Comparison of ENCODE assay signal across 20 cellular contexts in genomic region chr14:75540479-75540851, GRCh38. TPM values are rescaled to one million over a fixed set of nuclear protein-coding genes. Genes with fewer than 3 reads are reported as not detected.
DNase-seq lines count a peak whose midpoint lies in the region; ATAC-seq, FAIRE-seq and TF ChIP-seq lines count a peak whose summit lies in the region.
"Had no signal": no experiment of that assay in that cellular context is flagged by ENCODE, and none has a peak within 500 bp of the region (broad histone marks: within the 10 kb centered on the region; RNA-seq: fewer than 3 reads in every experiment).

No MANE protein-coding gene starts in this region.

- H3K36me3 ChIP-seq in OCI-LY3 (replicated peaks; ENCODE audit: low read depth, low read length) (peaks cover 59% of the 10 kb centered on the region), small intestine (ENCODE audit: control insufficient read depth in 2 of 2, insufficient read depth in 2 of 2, low read length in 2 of 2) (no peaks in the 10 kb centered on the region)
- H3K36me3 ChIP-seq: right atrium auricular region had no signal

- peak overlapping the region; percentile 94 for H3K9ac ChIP-seq in OCI-LY3 (ENCODE audit: low read length)

- POLR2A ChIA-PET in activated naive CD8-positive, alpha-beta T cell treated with anti-CD3 and anti-CD28 coated beads, Interleukin-2, amount 10 ng/mL, durations not matched to agents 7 days and 5 days (lab: Charles Lee), result interaction anchor here (4.1 kb wide), 1 partner anchor 19 kb away, joined by 44 read pairs; the partner anchor contains the start of gene BATF

- peak overlapping the region; percentile 99 for H3K27ac ChIP-seq in OCI-LY3 (ENCODE audit: low read length)
- H3K27ac ChIP-seq in small intestine (ENCODE audit: low read depth in 1 of 2, low read length in 1 of 2), result no peak overlapping the region
- H3K27ac ChIP-seq: right atrium auricular region had no signal

- no peak for DNase-seq in activated naive CD4-positive, alpha-beta T cell treated with anti-CD3 and anti-CD28 coated beads, Interleukin-2, amount 10 ng/mL, durations not matched to agents 7 days and 5 days
- no peak for DNase-seq in activated naive CD4-positive, alpha-beta T cell treated with anti-CD3 and anti-CD28 coated beads, Interleukin-2, amount 50 U/mL, for 16 hours
- DNase-seq in activated naive CD8-positive, alpha-beta T cell treated with anti-CD3 and anti-CD28 coated beads, Interleukin-2, amount 10 ng/mL, durations not matched to agents 7 days and 5 days, result no peak
- no peak for DNase-seq in stimulated activated effector memory CD8-positive, alpha-beta T cell treated with anti-CD3 and anti-CD28 coated beads, Interleukin-12 subunit alpha, Interleukin-12 subunit beta, amount 100 ng/mL, for 72 hours (ENCODE audit: low spot score in 2 of 2)
- DNase-seq in small intestine, result no peak
- DNase-seq in occipital lobe (lab: John Stamatoyannopoulos, UW), result no peak
- no peak for DNase-seq in NCI-H1092 treated with DMSO at 0.1 percent for 48 hours (lab: John Stamatoyannopoulos, UW)
- DNase-seq: anterior cingulate cortex, endodermal cell, left ventricle myocardium superior, NCI-H1417, NCI-H2171, NCI-H526 treated with DMSO at 0.1 percent for 48 hours, nucleus accumbens, OCI-M1, SHP77 treated with DMSO at 0.1 percent for 48 hours had no signal

- TF ChIP-seq CTCF in OCI-LY3 (IDR thresholded peaks at IDR 0.05; ENCODE audit: low read depth, low read length), result no peak

- H3K9me3 ChIP-seq in OCI-LY3 (ENCODE audit: insufficient read depth, low read length) (no peaks in the 10 kb centered on the region), small intestine (ENCODE audit: control insufficient read depth, low read depth) (no peaks in the 10 kb centered on the region)
- H3K9me3 ChIP-seq: right atrium auricular region had no signal

- WGBS in small intestine, 3 donors, result 59 to 74% (median 63%) methylated on average over 7 of the region's 7 CpGs

- H3K27me3 Mint-ChIP-seq in activated naive CD4-positive, alpha-beta T cell treated with anti-CD3 and anti-CD28 coated beads, Interleukin-2, amount 10 ng/mL, durations not matched to agents 7 days and 5 days, result no peaks in the 10 kb centered on the region
- H3K27me3 Mint-ChIP-seq in activated naive CD8-positive, alpha-beta T cell treated with anti-CD3 and anti-CD28 coated beads, Interleukin-2, amount 10 ng/mL, durations not matched to agents 7 days and 5 days, result no peaks in the 10 kb centered on the region

- peaks cover 67% of the 10 kb centered on the region for H3K4me1 Mint-ChIP-seq in activated naive CD4-positive, alpha-beta T cell treated with anti-CD3 and anti-CD28 coated beads, Interleukin-2, amount 10 ng/mL, durations not matched to agents 7 days and 5 days
- peaks cover 58% of the 10 kb centered on the region for H3K4me1 Mint-ChIP-seq in activated naive CD8-positive, alpha-beta T cell treated with anti-CD3 and anti-CD28 coated beads, Interleukin-2, amount 10 ng/mL, durations not matched to agents 7 days and 5 days
- H3K4me1 Mint-ChIP-seq in stimulated activated effector memory CD8-positive, alpha-beta T cell treated with anti-CD3 and anti-CD28 coated beads, Interleukin-12 subunit alpha, Interleukin-12 subunit beta, amount 100 ng/mL, for 72 hours, result peaks cover 68% of the 10 kb centered on the region

- H3K4me3 Mint-ChIP-seq in activated naive CD4-positive, alpha-beta T cell treated with anti-CD3 and anti-CD28 coated beads, Interleukin-2, amount 10 ng/mL, durations not matched to agents 7 days and 5 days, result no peak overlapping the region
- H3K4me3 Mint-ChIP-seq in activated naive CD8-positive, alpha-beta T cell treated with anti-CD3 and anti-CD28 coated beads, Interleukin-2, amount 10 ng/mL, durations not matched to agents 7 days and 5 days, result no peak overlapping the region
- peak overlapping the region; percentile 79 for H3K4me3 Mint-ChIP-seq in stimulated activated effector memory CD8-positive, alpha-beta T cell treated with anti-CD3 and anti-CD28 coated beads, Interleukin-12 subunit alpha, Interleukin-12 subunit beta, amount 100 ng/mL, for 72 hours
- H3K4me3 Mint-ChIP-seq: endodermal cell had no signal

- H3K9me3 Mint-ChIP-seq in activated naive CD4-positive, alpha-beta T cell treated with anti-CD3 and anti-CD28 coated beads, Interleukin-2, amount 10 ng/mL, durations not matched to agents 7 days and 5 days, result no peaks in the 10 kb centered on the region
- no peaks in the 10 kb centered on the region for H3K9me3 Mint-ChIP-seq in activated naive CD8-positive, alpha-beta T cell treated with anti-CD3 and anti-CD28 coated beads, Interleukin-2, amount 10 ng/mL, durations not matched to agents 7 days and 5 days
- H3K9me3 Mint-ChIP-seq in stimulated activated effector memory CD8-positive, alpha-beta T cell treated with anti-CD3 and anti-CD28 coated beads, Interleukin-12 subunit alpha, Interleukin-12 subunit beta, amount 100 ng/mL, for 72 hours, result no peaks in the 10 kb centered on the region
- H3K9me3 Mint-ChIP-seq: endodermal cell had no signal

- peaks cover 93% of the 10 kb centered on the region for H3K4me1 ChIP-seq in OCI-LY3 (ENCODE audit: low read length)
- H3K4me1 ChIP-seq in small intestine (ENCODE audit: control insufficient read depth in 2 of 2, insufficient read depth in 1 of 2, low read depth in 1 of 2, low read length in 1 of 2), result peaks cover 0 to 14% of the 10 kb centered on the region in 2 donors
- H3K4me1 ChIP-seq: right atrium auricular region had no signal

- peak overlapping the region; percentile 68 for H3K27ac Mint-ChIP-seq in activated naive CD4-positive, alpha-beta T cell treated with anti-CD3 and anti-CD28 coated beads, Interleukin-2, amount 10 ng/mL, durations not matched to agents 7 days and 5 days
- peak overlapping the region; percentile 48 for H3K27ac Mint-ChIP-seq in activated naive CD8-positive, alpha-beta T cell treated with anti-CD3 and anti-CD28 coated beads, Interleukin-2, amount 10 ng/mL, durations not matched to agents 7 days and 5 days
- peak overlapping the region; percentile 97 for H3K27ac Mint-ChIP-seq in stimulated activated effector memory CD8-positive, alpha-beta T cell treated with anti-CD3 and anti-CD28 coated beads, Interleukin-12 subunit alpha, Interleukin-12 subunit beta, amount 100 ng/mL, for 72 hours
- H3K27ac Mint-ChIP-seq: endodermal cell had no signal

- ATAC-seq in activated naive CD8-positive, alpha-beta T cell treated with anti-CD3 and anti-CD28 coated beads, Interleukin-2, amount 10 ng/mL, durations not matched to agents 7 days and 5 days (ENCODE audit: low read depth), result no peak
- ATAC-seq in stimulated activated effector memory CD8-positive, alpha-beta T cell treated with anti-CD3 and anti-CD28 coated beads, Interleukin-12 subunit alpha, Interleukin-12 subunit beta, amount 100 ng/mL, for 72 hours, result no peak
- ATAC-seq: left ventricle myocardium superior had no signal

- CTCF ChIA-PET in activated naive CD4-positive, alpha-beta T cell treated with anti-CD3 and anti-CD28 coated beads, Interleukin-2, amount 10 ng/mL, durations not matched to agents 7 days and 5 days (lab: Charles Lee), result interaction anchor here (1.2 to 5.7 kb wide), 3 partner anchors 12 to 20 kb away, joined by 3 to 40 read pairs (median 33); partner anchors contain the start of gene BATF

- H3K4me2 ChIP-seq in OCI-LY3 (ENCODE audit: low read length), result peak overlapping the region; percentile 72

- peaks cover 15% of the 10 kb centered on the region; the same call in 1 of the 2 replicates for H4K20me1 ChIP-seq in OCI-LY3 (ENCODE audit: insufficient read depth, low read length)

- H3K4me3 ChIP-seq in OCI-LY3 (ENCODE audit: low read length) (peak overlapping the region; percentile 52), small intestine (ENCODE audit: low read depth in 1 of 2, low read length in 2 of 2) (no peak overlapping the region)
- H3K4me3 ChIP-seq: right atrium auricular region had no signal

- FAIRE-seq in small intestine (lab: Jason Lieb, UNC), result no peak

- H3K27me3 ChIP-seq in OCI-LY3 (ENCODE audit: low read depth, low read length), result no peaks in the 10 kb centered on the region
- no peaks in the 10 kb centered on the region for H3K27me3 ChIP-seq in small intestine (ENCODE audit: control insufficient read depth in 2 of 2, insufficient read depth in 2 of 2, low read length in 2 of 2)
- H3K27me3 ChIP-seq: right atrium auricular region had no signal

- peaks cover 98% of the 10 kb centered on the region for H3K79me2 ChIP-seq in OCI-LY3 (ENCODE audit: low read length)

- no peak overlapping the region for H2AFZ ChIP-seq in OCI-LY3 (ENCODE audit: low read depth, low read length)

- H3K36me3 Mint-ChIP-seq in activated naive CD4-positive, alpha-beta T cell treated with anti-CD3 and anti-CD28 coated beads, Interleukin-2, amount 10 ng/mL, durations not matched to agents 7 days and 5 days, result peaks cover 24% of the 10 kb centered on the region
- H3K36me3 Mint-ChIP-seq in activated naive CD8-positive, alpha-beta T cell treated with anti-CD3 and anti-CD28 coated beads, Interleukin-2, amount 10 ng/mL, durations not matched to agents 7 days and 5 days, result peaks cover 13% of the 10 kb centered on the region
- H3K36me3 Mint-ChIP-seq in stimulated activated effector memory CD8-positive, alpha-beta T cell treated with anti-CD3 and anti-CD28 coated beads, Interleukin-12 subunit alpha, Interleukin-12 subunit beta, amount 100 ng/mL, for 72 hours, result peaks cover 100% of the 10 kb centered on the region

RNA-seq across cellular contexts. Expression of gene BATF, which starts 18.2 kb away (rescaled TPM):
- total RNA-seq in activated naive CD8-positive, alpha-beta T cell treated with anti-CD3 and anti-CD28 coated beads, Interleukin-2, amount 10 ng/mL, durations not matched to agents 7 days and 5 days, result 10 to 100 TPM; 31.3 to 34.1 TPM
- 1 to 10 TPM; 4.0 to 5.9 (median 5.4) TPM for polyA plus RNA-seq in small intestine
- total RNA-seq in occipital lobe, result 0.47 TPM
- total RNA-seq: cerebellum, endodermal cell had no signal
- polyA plus RNA-seq: fibroblast of lung had no signal

RNA-seq across cellular contexts. Expression of gene FLVCR2, which starts 38.0 kb away (rescaled TPM):
- 1 to 10 TPM in 1 of 2 experiments, under 1 TPM in 1; 0.74 to 5.0 TPM for total RNA-seq in activated naive CD8-positive, alpha-beta T cell treated with anti-CD3 and anti-CD28 coated beads, Interleukin-2, amount 10 ng/mL, durations not matched to agents 7 days and 5 days
- 10 to 100 TPM; 12.8 to 29.7 (median 21.3) TPM for polyA plus RNA-seq in small intestine
- 2.5 TPM for total RNA-seq in occipital lobe

Comparison
In these comparisons a context has a peak if more than half of its experiments do, and no peak if none do; other contexts are left out.
1. RNA of gene BATF, which starts 18.2 kb away (total RNA-seq): 31.3 to 34.1 TPM in activated naive CD8-positive, alpha-beta T cell treated with anti-CD3 and anti-CD28 coated beads, Interleukin-2, amount 10 ng/mL, durations not matched to agents 7 days and 5 days; 0.47 TPM in occipital lobe (single experiment); every median in the first group is over 10 times any median in the second.
2. Peak in every context shown above with its lines, with median percentiles within 50 percentile points of each other: H3K27ac Mint-ChIP-seq.